Comparison of ENCODE assay signal across 15 cellular contexts in genomic region chr3:98979296-98979695, GRCh38.
"Had no signal": no experiment of that assay in that cellular context is flagged by ENCODE, and none has a peak within 500 bp of the region (broad histone marks: within the 10 kb centered on the region; RNA-seq: fewer than 3 reads in every experiment).

No MANE protein-coding gene starts in this region.

- H3K36me3 ChIP-seq: neutrophil, right atrium auricular region had no signal

- H3K27me3 ChIP-seq: hepatocyte, neutrophil, right atrium auricular region had no signal

- H3K4me3 ChIP-seq: hepatocyte, lung, right atrium auricular region had no signal

- DNase-seq: erythroblast; foreskin melanocyte; head of caudate nucleus; left colon; left ventricle myocardium superior; naive thymus-derived CD4-positive, alpha-beta T cell; posterior cingulate gyrus; small intestine; stimulated activated CD4-positive, alpha-beta T cell treated with anti-CD3 and anti-CD28 coated beads, Interleukin-2, amount 100 ng/mL, for 48 hours; stimulated activated naive CD4-positive, alpha-beta T cell treated with Interleukin-2 at 50 U/mL for 16 hours; trophoblast cell had no signal

- H3K4me1 ChIP-seq: right atrium auricular region had no signal

- ATAC-seq: left colon; left ventricle myocardium superior; naive thymus-derived CD4-positive, alpha-beta T cell had no signal

- H3K79me2 ChIP-seq: hepatocyte had no signal

- H2AFZ ChIP-seq: hepatocyte had no signal

- H3K27ac ChIP-seq: hepatocyte, neutrophil, right atrium auricular region had no signal

- H3K9me3 ChIP-seq: neutrophil, right atrium auricular region had no signal

- H3K4me2 ChIP-seq: hepatocyte had no signal
